Comparison of ENCODE assay signal across 8 cellular contexts in the genomic region with DNA sequence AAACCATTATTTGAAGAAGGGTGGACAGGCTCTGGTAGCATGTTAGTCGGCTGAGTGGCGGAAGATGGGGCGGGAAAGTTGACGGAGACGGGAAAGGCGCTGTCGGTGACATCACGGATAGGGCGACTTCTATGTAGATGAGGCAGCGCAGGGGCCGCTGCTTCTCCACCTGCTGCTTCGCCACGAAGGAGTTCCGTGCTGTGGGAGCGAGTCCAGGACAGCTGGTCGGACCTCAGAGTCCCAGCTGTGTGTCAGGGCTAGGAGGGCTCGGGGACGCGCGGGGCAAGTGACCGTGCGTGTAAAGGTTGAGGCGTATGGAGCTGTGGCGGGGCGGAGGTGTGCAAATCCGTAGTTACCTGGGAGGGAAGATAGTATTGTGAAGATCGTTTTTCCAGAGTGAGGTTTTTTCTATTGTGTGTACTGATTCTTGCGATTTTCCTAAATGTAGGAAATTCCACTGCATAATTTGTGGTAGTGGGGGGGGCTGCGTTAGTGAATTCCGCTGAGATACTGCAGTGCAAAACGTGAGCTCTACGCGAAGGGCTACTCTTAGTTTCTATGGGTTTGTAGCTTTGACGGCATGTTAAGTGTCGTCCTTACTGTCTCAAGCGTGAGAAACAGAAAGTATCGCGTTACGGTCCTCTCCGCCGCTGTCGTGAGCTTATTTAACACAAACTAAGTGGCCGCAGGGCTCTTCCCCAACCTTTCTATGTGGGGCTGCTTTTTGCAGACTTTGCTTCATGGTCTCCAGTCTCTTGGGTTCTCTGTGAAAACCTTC.
A peak's percentile ranks its signal among the peaks of the same experiment; 100 is the strongest.
DNase-seq lines count a peak whose midpoint lies in the region; ATAC-seq and TF ChIP-seq lines count a peak whose summit lies in the region.

No MANE protein-coding gene starts in this region.

- peak overlapping the region; percentile 96 for H3K27ac Mint-ChIP-seq in activated CD4-positive, alpha-beta memory T cell treated with anti-CD3 and anti-CD28 coated beads for 36 hours
- peak overlapping the region; percentile 97 for H3K27ac Mint-ChIP-seq in memory B cell

- no peaks in the 10 kb centered on the region for H3K4me1 ChIP-seq in HEK293 (ENCODE audit: control insufficient read depth, insufficient read depth, low read length)

- peak overlapping the region; percentile 58 for H3K4me3 ChIP-seq in HEK293 (ENCODE audit: low read depth, low read length)

- in situ Hi-C loops in G401 (cut with HindIII; ENCODE audit: low sequenced_read_pairs) = no loop called here

- CTCF ChIA-PET in HEK293 (lab: Yijun Ruan, JAX) = interaction anchor here (0.8 kb wide), 1 partner anchor 15 kb away, joined by 4 read pairs; no protein-coding TSS in a partner anchor
- CTCF ChIA-PET in activated CD4-positive, alpha-beta memory T cell treated with anti-CD3 and anti-CD28 coated beads for 36 hours (lab: Charles Lee) = no interaction called here

- no peaks in the 10 kb centered on the region for H3K36me3 Mint-ChIP-seq in activated CD4-positive, alpha-beta memory T cell treated with anti-CD3 and anti-CD28 coated beads for 36 hours
- no peaks in the 10 kb centered on the region for H3K36me3 Mint-ChIP-seq in memory B cell

- H3K9me3 Mint-ChIP-seq in activated CD4-positive, alpha-beta memory T cell treated with anti-CD3 and anti-CD28 coated beads for 36 hours = no peaks in the 10 kb centered on the region
- H3K9me3 Mint-ChIP-seq in memory B cell = no peaks in the 10 kb centered on the region

- peak; percentile 85 for ATAC-seq in memory B cell (ENCODE audit: low read depth)

- H3K27me3 Mint-ChIP-seq in activated CD4-positive, alpha-beta memory T cell treated with anti-CD3 and anti-CD28 coated beads for 36 hours = no peaks in the 10 kb centered on the region
- no peaks in the 10 kb centered on the region for H3K27me3 Mint-ChIP-seq in memory B cell

- peaks cover 19% of the 10 kb centered on the region for H3K4me1 Mint-ChIP-seq in activated CD4-positive, alpha-beta memory T cell treated with anti-CD3 and anti-CD28 coated beads for 36 hours (ENCODE audit: low read depth)
- H3K4me1 Mint-ChIP-seq in memory B cell = peaks cover 12% of the 10 kb centered on the region

- no peak for TF ChIP-seq CTCF in HEK293 (tag by site-specific recombination; IDR thresholded peaks at IDR 0.05)

- H3K36me3 ChIP-seq in HEK293 (ENCODE audit: control insufficient read depth in 2 of 2, insufficient read depth in 1 of 2, low read length in 2 of 2) = no peaks in the 10 kb centered on the region

- intact Hi-C loops in activated CD4-positive, alpha-beta memory T cell treated with anti-CD3 and anti-CD28 coated beads for 36 hours (cut with micrococcal nuclease) = loop anchor here (2.0 to 5.0 kb wide), 4 partner anchors 54 to 226 kb away; no protein-coding TSS in a partner anchor

- DNase-seq in G401 (ENCODE audit: low spot score) (peak; percentile 87), NCI-H2107 treated with DMSO at 0.1 percent for 48 hours (lab: John Stamatoyannopoulos, UW; ENCODE audit: unreplicated experiment) (peak; percentile 42), memory B cell (ENCODE audit: low spot score in 2 of 2) (peak; percentile 54 to 66)
- DNase-seq in activated CD4-positive, alpha-beta memory T cell treated with anti-CD3 and anti-CD28 coated beads for 36 hours = peak; percentile 85
- DNase-seq in effector CD8-positive, alpha-beta T cell (lab: John Stamatoyannopoulos, UW) = peak; percentile 21
- peak; percentile 23 for DNase-seq in stimulated activated CD8-positive, alpha-beta memory T cell treated with anti-CD3 and anti-CD28 coated beads, Interleukin-15, amount 100 ng/mL, for 1 hour (ENCODE audit: low read depth)
- no peak for DNase-seq in NK-92 treated with Interleukin-12 subunit alpha and Interleukin-12 subunit beta, amount 100 ng/mL, for 24 hours (lab: John Stamatoyannopoulos, UW)

- H3K27ac ChIP-seq in HEK293 (ENCODE audit: extremely low read depth, low read depth, low read length) = peak overlapping the region; percentile 98

- H3K9me3 ChIP-seq in HEK293 (ENCODE audit: control insufficient read depth, insufficient read depth, low read depth, low read length) = no peaks in the 10 kb centered on the region

- H3K4me3 Mint-ChIP-seq in activated CD4-positive, alpha-beta memory T cell treated with anti-CD3 and anti-CD28 coated beads for 36 hours = peak overlapping the region; percentile 80
- H3K4me3 Mint-ChIP-seq in memory B cell = peak overlapping the region; percentile 94

- POLR2A ChIA-PET in HEK293 (lab: Yijun Ruan, JAX) = interaction anchor here (0.7 to 1.4 kb wide), 12 partner anchors 10 to 593 kb away, joined by 3 to 91 read pairs (median 4); partner anchors contain the start of genes ACP6 and NBPF11
- POLR2A ChIA-PET in activated CD4-positive, alpha-beta memory T cell treated with anti-CD3 and anti-CD28 coated beads for 36 hours (lab: Charles Lee) = interaction anchor here (0.6 to 6.5 kb wide), 18 partner anchors 9 to 1179 kb away, joined by 3 to 213 read pairs (median 6); no protein-coding TSS in a partner anchor

TF ChIP-seq in HEK293, 187 proteins besides CTCF, POLR2A, EP300 and RAD21 (continues in another document):
- TF ChIP-seq ZFHX2 (tag by site-specific recombination; conservative IDR thresholded peaks at IDR 0.05) (no peak), ZNF596 (tag by site-specific recombination; IDR thresholded peaks at IDR 0.05) (peak; percentile 66; the same call in 1 of the 2 replicates), ZNF394 (tag by site-specific recombination; IDR thresholded peaks at IDR 0.05; ENCODE audit: borderline replicate concordance) (peak; percentile 93), ATF2 (tag by site-specific recombination; IDR thresholded peaks at IDR 0.05; ENCODE audit: low read depth) (peak; percentile 90), YY2 (tag by site-specific recombination; IDR thresholded peaks at IDR 0.05) (0 out of 2 replicates have a peak, but pooled peaks have one; percentile 29), KLF8 (tag by site-specific recombination; IDR thresholded peaks at IDR 0.05) (peak; percentile 91), PRDM6 (tag by site-specific recombination; IDR thresholded peaks at IDR 0.05) (peak; percentile 99), ZBTB21 (tag by site-specific recombination; IDR thresholded peaks at IDR 0.05) (peak; percentile 97), ZIC2 (tag by site-specific recombination; IDR thresholded peaks at IDR 0.05) (no peak), KLF9 (tag by site-specific recombination; IDR thresholded peaks at IDR 0.05; ENCODE audit: low read depth) (peak; percentile 53; the same call in 1 of the 2 replicates), BCL11B (tag by site-specific recombination; IDR thresholded peaks at IDR 0.05; ENCODE audit: low read depth) (peak; percentile 89), ZSCAN23 (tag by site-specific recombination; IDR thresholded peaks at IDR 0.05) (peak; percentile 86; the same call in 1 of the 2 replicates), SETDB1 (IDR thresholded peaks at IDR 0.05; ENCODE audit: insufficient read length, low read length) (peak; percentile 57)
- TF ChIP-seq, protein P1, sequence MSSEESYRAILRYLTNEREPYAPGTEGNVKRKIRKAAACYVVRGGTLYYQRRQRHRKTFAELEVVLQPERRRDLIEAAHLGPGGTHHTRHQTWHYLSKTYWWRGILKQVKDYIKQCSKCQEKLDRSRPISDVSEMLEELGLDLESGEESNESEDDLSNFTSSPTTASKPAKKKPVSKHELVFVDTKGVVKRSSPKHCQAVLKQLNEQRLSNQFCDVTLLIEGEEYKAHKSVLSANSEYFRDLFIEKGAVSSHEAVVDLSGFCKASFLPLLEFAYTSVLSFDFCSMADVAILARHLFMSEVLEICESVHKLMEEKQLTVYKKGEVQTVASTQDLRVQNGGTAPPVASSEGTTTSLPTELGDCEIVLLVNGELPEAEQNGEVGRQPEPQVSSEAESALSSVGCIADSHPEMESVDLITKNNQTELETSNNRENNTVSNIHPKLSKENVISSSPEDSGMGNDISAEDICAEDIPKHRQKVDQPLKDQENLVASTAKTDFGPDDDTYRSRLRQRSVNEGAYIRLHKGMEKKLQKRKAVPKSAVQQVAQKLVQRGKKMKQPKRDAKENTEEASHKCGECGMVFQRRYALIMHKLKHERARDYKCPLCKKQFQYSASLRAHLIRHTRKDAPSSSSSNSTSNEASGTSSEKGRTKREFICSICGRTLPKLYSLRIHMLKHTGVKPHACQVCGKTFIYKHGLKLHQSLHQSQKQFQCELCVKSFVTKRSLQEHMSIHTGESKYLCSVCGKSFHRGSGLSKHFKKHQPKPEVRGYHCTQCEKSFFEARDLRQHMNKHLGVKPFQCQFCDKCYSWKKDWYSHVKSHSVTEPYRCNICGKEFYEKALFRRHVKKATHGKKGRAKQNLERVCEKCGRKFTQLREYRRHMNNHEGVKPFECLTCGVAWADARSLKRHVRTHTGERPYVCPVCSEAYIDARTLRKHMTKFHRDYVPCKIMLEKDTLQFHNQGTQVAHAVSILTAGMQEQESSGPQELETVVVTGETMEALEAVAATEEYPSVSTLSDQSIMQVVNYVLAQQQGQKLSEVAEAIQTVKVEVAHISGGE (tag by site-specific recombination; conservative IDR thresholded peaks at IDR 0.05; ENCODE audit: low read depth) = peak; percentile 58
